In the genomic region with DNA sequence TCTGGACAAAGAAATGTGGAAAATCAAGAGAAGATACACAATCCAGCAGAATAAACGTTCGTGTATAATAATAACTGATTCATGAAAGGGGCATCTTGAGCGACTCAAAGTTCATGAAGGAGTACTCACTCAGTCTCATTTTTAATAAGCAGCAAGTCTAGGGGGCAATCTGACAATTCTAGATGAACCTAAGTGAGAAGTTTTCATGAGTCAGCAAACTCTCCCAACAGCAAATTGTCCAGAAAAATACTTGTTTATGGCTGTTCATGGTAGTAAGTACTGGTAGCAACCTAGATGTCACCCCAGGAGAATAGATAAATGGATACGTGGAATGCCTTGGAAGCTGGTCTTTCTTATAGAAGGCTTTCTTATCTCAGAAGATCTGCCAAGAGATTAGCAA, we compare ENCODE assay signal across 7 cellular contexts.
"Had no signal": no experiment of that assay in that cellular context is flagged by ENCODE, and none has a peak within 500 bp of the region (broad histone marks: within the 10 kb centered on the region; RNA-seq: fewer than 3 reads in every experiment).

No MANE protein-coding gene starts in this region.

- H3K27ac ChIP-seq: GM23248, KMS-11 had no signal

- H2AFZ ChIP-seq: GM23248 had no signal

- H3K4me1 Mint-ChIP-seq: H9 had no signal

- H3K9ac ChIP-seq: GM23248, KMS-11 had no signal

- DNase-seq: GM23248, GOT3, H9, HCEC 1CT, KBM-7 had no signal

- H3K4me3 ChIP-seq: GM23248 had no signal

- H3K4me3 Mint-ChIP-seq: H9 had no signal

- H3K27ac Mint-ChIP-seq: H9 had no signal

- H3K4me2 ChIP-seq: KMS-11 had no signal

- FAIRE-seq: HTR-8/SVneo had no signal
